ENCODE assay signal across 8 cellular contexts in the genomic region with DNA sequence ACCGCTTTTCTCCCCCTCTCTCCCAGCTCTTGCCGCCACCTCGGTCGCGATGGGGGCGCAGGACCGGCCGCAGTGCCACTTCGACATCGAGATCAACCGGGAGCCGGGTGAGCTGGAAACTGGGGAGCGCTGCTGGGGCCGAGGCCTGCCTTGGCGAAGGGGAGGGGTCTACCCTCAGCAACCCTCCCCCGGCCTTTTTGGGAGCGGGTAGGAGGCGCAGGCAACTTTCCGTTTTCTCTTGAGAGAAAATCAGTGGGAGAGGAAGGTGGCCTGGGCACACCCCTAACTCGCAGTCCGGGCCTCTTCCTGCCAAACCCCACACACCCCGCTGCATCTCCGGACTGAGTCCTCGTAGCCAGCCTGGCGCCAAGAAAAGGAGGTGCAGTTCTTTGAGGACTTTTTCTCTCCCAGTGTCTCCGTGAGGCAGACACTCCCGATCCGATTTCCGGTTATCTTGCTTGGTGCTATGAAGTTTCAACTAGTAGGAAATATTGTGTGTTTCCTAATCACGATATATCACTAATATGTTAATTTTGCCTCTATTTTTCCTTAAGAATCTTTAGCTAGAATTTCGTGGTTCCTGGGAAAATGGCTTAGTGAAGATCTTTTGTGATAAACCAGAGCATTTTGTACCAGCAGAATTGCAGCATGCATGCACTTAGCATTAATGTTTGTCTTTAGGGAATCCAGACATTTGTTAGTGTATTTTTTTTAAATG. TPM values are rescaled to one million over a fixed set of nuclear protein-coding genes. Genes with fewer than 3 reads are reported as not detected.
DNase-seq lines count a peak whose midpoint lies in the region; ATAC-seq and TF ChIP-seq lines count a peak whose summit lies in the region.

No MANE protein-coding gene starts in this region.

- peak overlapping the region; percentile 76 to 88 for H3K4me3 ChIP-seq in CD4-positive, alpha-beta memory T cell (ENCODE audit: low read length in 2 of 2)
- H3K4me3 ChIP-seq in Peyer's patch (peak overlapping the region; percentile 69 to 94 (median 90)), right cardiac atrium (ENCODE audit: low read length) (peak overlapping the region; percentile 76)

- H3K27ac Mint-ChIP-seq in CD4-positive, alpha-beta memory T cell: peak overlapping the region; percentile 80 to 99 (median 93)

- CTCF ChIA-PET in CD4-positive, alpha-beta memory T cell (lab: Charles Lee; ENCODE audit: partially characterized antibody): interaction anchor here (1.0 to 3.9 kb wide), 10 partner anchors 8 to 144 kb away, joined by 3 to 21 read pairs (median 3); a partner anchor contains a TSS
- CTCF ChIA-PET in GM10248 (lab: Yijun Ruan, JAX): interaction anchor here (0.9 to 3.8 kb wide), 10 partner anchors 9 to 410 kb away, joined by 3 to 30 read pairs (median 5); a partner anchor contains a TSS

- peaks cover 0 to 9% (median 4%) of the 10 kb centered on the region in 8 donors for H3K9me3 Mint-ChIP-seq in CD4-positive, alpha-beta memory T cell

- WGBS in right cardiac atrium: under 1% methylated on average over 31 of the region's 31 CpGs

- H3K27me3 ChIP-seq in CD4-positive, alpha-beta memory T cell (ENCODE audit: insufficient read depth, low read length): no peaks in the 10 kb centered on the region
- H3K27me3 ChIP-seq in Peyer's patch (no peaks in the 10 kb centered on the region), right cardiac atrium (ENCODE audit: control insufficient read depth, insufficient read depth) (no peaks in the 10 kb centered on the region)

- H3K36me3 Mint-ChIP-seq in CD4-positive, alpha-beta memory T cell: peaks cover 22 to 35% of the 10 kb centered on the region in 2 donors

- H3K4me3 Mint-ChIP-seq in CD4-positive, alpha-beta memory T cell: peak overlapping the region; percentile 91 to 96 (median 94)

- H3K27ac ChIP-seq in CD4-positive, alpha-beta memory T cell (ENCODE audit: low read depth, low read length): peak overlapping the region; percentile 85
- H3K27ac ChIP-seq in Peyer's patch (peak overlapping the region; percentile 93 to 99 (median 96)), angular gyrus (ENCODE audit: low read depth, low read length) (peak overlapping the region; percentile 94), right cardiac atrium (ENCODE audit: low read length) (peak overlapping the region; percentile 93)

- intact Hi-C loops in CD4-positive, alpha-beta memory T cell (cut with micrococcal nuclease): loop anchor here (1.0 to 5.0 kb wide), 6 partner anchors 10 to 639 kb away; a partner anchor contains a TSS
- intact Hi-C loops in right cardiac atrium (cut with DNase I): loop anchor here in 3 of 4 donors (10.0 kb wide), 2 partner anchors 54 to 144 kb away; a partner anchor contains a TSS

- no peaks in the 10 kb centered on the region for H3K27me3 Mint-ChIP-seq in CD4-positive, alpha-beta memory T cell

- no peaks in the 10 kb centered on the region for H3K9me3 ChIP-seq in CD4-positive, alpha-beta memory T cell (ENCODE audit: control insufficient read depth in 1 of 2, low read length in 2 of 2)
- H3K9me3 ChIP-seq in Peyer's patch: no peaks in the 10 kb centered on the region
- no peaks in the 10 kb centered on the region for H3K9me3 ChIP-seq in right cardiac atrium (ENCODE audit: control insufficient read depth, low read length)

- TF ChIP-seq CTCF in Peyer's patch (IDR thresholded peaks at IDR 0.05) (peak in 3 of 6 experiments; percentile 43 to 48 (median 48)), GM10248 (IDR thresholded peaks at IDR 0.05; ENCODE audit: control extremely low read depth, extremely low read depth, low read depth, missing control alignments) (no peak)

- peaks cover 46% of the 10 kb centered on the region for H3K4me1 ChIP-seq in CD4-positive, alpha-beta memory T cell (ENCODE audit: insufficient read depth, low read length)
- H3K4me1 ChIP-seq in Peyer's patch (peaks cover 0 to 24% (median 4%) of the 10 kb centered on the region in 4 donors), right cardiac atrium (ENCODE audit: control insufficient read depth, insufficient read depth, low read length) (no peaks in the 10 kb centered on the region)

- peak in 1 of 2 donors; percentile 5 for TF ChIP-seq POLR2A in Peyer's patch (IDR thresholded peaks at IDR 0.05)

- POLR2A ChIA-PET in CD4-positive, alpha-beta memory T cell (lab: Charles Lee; ENCODE audit: partially characterized antibody): interaction anchor here (0.9 to 3.6 kb wide), 22 partner anchors 9 to 1090 kb away, joined by 3 to 93 read pairs (median 6); a partner anchor contains a TSS
- POLR2A ChIA-PET in GM10248 (lab: Yijun Ruan, JAX): interaction anchor here (1.3 kb wide), 3 partner anchors 10 to 12 kb away, joined by 3 to 8 read pairs (median 4); a partner anchor contains a TSS

- peak in 4 of 5 donors; percentile 42 to 72 (median 50) for DNase-seq in CD4-positive, alpha-beta memory T cell
- peak in 2 of 3 donors; percentile 64 to 82 for DNase-seq in Peyer's patch
- peak; percentile 75 to 85 (median 84) for DNase-seq in right cardiac atrium
- peak; percentile 50 for DNase-seq in putamen (ENCODE audit: low spot score)
- DNase-seq in GM10248 (ENCODE audit: extremely low spot score): no peak

- peak; percentile 21 for ATAC-seq in GM18909 (IDR thresholded peaks at IDR 0.05; ENCODE audit: poor library complexity, unreplicated experiment)
- peak; percentile 36 for ATAC-seq in HG03196 (IDR thresholded peaks at IDR 0.05; ENCODE audit: unreplicated experiment)
- ATAC-seq in right cardiac atrium: peak; percentile 56 to 81

- H3K4me1 Mint-ChIP-seq in CD4-positive, alpha-beta memory T cell: peaks cover 33 to 57% (median 43%) of the 10 kb centered on the region in 4 donors

- no peaks in the 10 kb centered on the region for H3K36me3 ChIP-seq in CD4-positive, alpha-beta memory T cell (ENCODE audit: insufficient read depth, low read length)
- H3K36me3 ChIP-seq in Peyer's patch: no peaks in the 10 kb centered on the region

RNA-seq across cellular contexts. Expression of a gene that starts 0.6 kb away (rescaled TPM):
- total RNA-seq in CD4-positive, alpha-beta memory T cell: 100 to 1,000 TPM; 256 to 269 TPM
- 10 to 100 TPM in 1 of 2 donors, 1 to 10 TPM in 1; 8.9 to 23.2 TPM for polyA plus RNA-seq in CD4-positive, alpha-beta memory T cell
- total RNA-seq in Peyer's patch (100 to 1,000 TPM; 118 to 386 (median 187) TPM), right cardiac atrium (10 to 100 TPM; 27.7 to 35.8 (median 29.5) TPM)
- 22.6 TPM for polyA plus RNA-seq in right cardiac atrium

RNA-seq across cellular contexts. Expression of a gene that starts 10.5 kb away (rescaled TPM):
- total RNA-seq in CD4-positive, alpha-beta memory T cell: 10 to 100 TPM; 51.0 to 61.9 TPM
- polyA plus RNA-seq in CD4-positive, alpha-beta memory T cell: 100 to 1,000 TPM; 150 to 159 TPM
- 10 to 100 TPM; 15.6 to 25.6 (median 20.3) TPM for total RNA-seq in Peyer's patch
- 10 to 100 TPM; 11.8 to 14.2 (median 13.5) TPM for total RNA-seq in right cardiac atrium
- 26.7 TPM for polyA plus RNA-seq in right cardiac atrium

RNA-seq across cellular contexts. Expression of a gene that starts 19.4 kb away (rescaled TPM):
- total RNA-seq in CD4-positive, alpha-beta memory T cell: 10 to 100 TPM; 55.8 to 56.6 TPM
- polyA plus RNA-seq in CD4-positive, alpha-beta memory T cell: 10 to 100 TPM; 53.1 to 70.3 TPM
- total RNA-seq in Peyer's patch (10 to 100 TPM; 30.5 to 56.4 (median 38.7) TPM), right cardiac atrium (10 to 100 TPM; 24.9 to 29.9 (median 28.4) TPM)
- 20.2 TPM for polyA plus RNA-seq in right cardiac atrium

RNA-seq across cellular contexts. Expression of a gene that starts 52.4 kb away (rescaled TPM):
- total RNA-seq in CD4-positive, alpha-beta memory T cell: 1 to 10 TPM; 1.4 to 1.8 TPM
- not detected for polyA plus RNA-seq in CD4-positive, alpha-beta memory T cell
- total RNA-seq in Peyer's patch (10 to 100 TPM in 3 of 4 donors, 1 to 10 TPM in 1; 5.3 to 30.5 (median 14.7) TPM), right cardiac atrium (100 to 1,000 TPM; 100 to 141 (median 118) TPM)
- 99.5 TPM for polyA plus RNA-seq in right cardiac atrium
